In genomic region chr20:50339196-50339901, GRCh38 we compare ENCODE assay signal across 9 cellular contexts.
DNase-seq lines count a peak whose midpoint lies in the region; TF ChIP-seq lines count a peak whose summit lies in the region.
"Had no signal": no experiment of that assay in that cellular context is flagged by ENCODE, and none has a peak within 500 bp of the region (broad histone marks: within the 10 kb centered on the region; RNA-seq: fewer than 3 reads in every experiment).

No MANE protein-coding gene starts in this region.

- peak overlapping the region; percentile 27 for H3K27ac Mint-ChIP-seq in neural crest cell (ENCODE audit: unreplicated experiment)

- peaks cover 30% of the 10 kb centered on the region for H3K4me1 Mint-ChIP-seq in neural crest cell

- H3K27ac ChIP-seq in KOPT-K1 (ENCODE audit: low read depth, low read length, poor library complexity, severe bottlenecking): peak overlapping the region; percentile 62
- H3K27ac ChIP-seq in cingulate gyrus (ENCODE audit: low read depth, low read length): peak overlapping the region; percentile 54

- POLR2A ChIA-PET in BJ (lab: Charles Lee): interaction anchor here (0.6 kb wide), 1 partner anchor 232 kb away, joined by 3 read pairs; no protein-coding TSS in a partner anchor

- H3K9me3 Mint-ChIP-seq in neural crest cell: no peaks in the 10 kb centered on the region
- H3K9me3 Mint-ChIP-seq: IgD-negative memory B cell had no signal

- no peaks in the 10 kb centered on the region for H3K27me3 Mint-ChIP-seq in neural crest cell (ENCODE audit: low read depth)

- DNase-seq in BJ (ENCODE audit: low read depth) (peak; percentile 26), neural crest cell (ENCODE audit: low read depth, low spot score) (no peak), NCI-H187 (lab: John Stamatoyannopoulos, UW) (no peak), GF-D8 (lab: John Stamatoyannopoulos, UW) (no peak), G401 (ENCODE audit: low spot score) (no peak), NK-92 (lab: John Stamatoyannopoulos, UW; ENCODE audit: unreplicated experiment) (no peak)

- H3K4me3 ChIP-seq in BJ (ENCODE audit: low read depth, low read length): no peak overlapping the region

- in situ Hi-C loops in G401 (cut with HindIII; ENCODE audit: low sequenced_read_pairs): no loop called here

- no peaks in the 10 kb centered on the region for H3K9me3 ChIP-seq in KOPT-K1 (ENCODE audit: insufficient read depth, low read length, poor library complexity, severe bottlenecking)

- TF ChIP-seq CTCF in BJ (IDR thresholded peaks at IDR 0.05; ENCODE audit: insufficient read depth, low read depth, low read length) (no peak), neural crest cell (conservative IDR thresholded peaks at IDR 0.05) (no peak)

- H3K36me3 ChIP-seq in BJ (ENCODE audit: control insufficient read depth, insufficient read depth, low read length) (no peaks in the 10 kb centered on the region), KOPT-K1 (ENCODE audit: insufficient read depth, low read length) (no peaks in the 10 kb centered on the region)

- H3K4me3 Mint-ChIP-seq in neural crest cell: no peak overlapping the region

- H3K27me3 ChIP-seq in BJ (ENCODE audit: control insufficient read depth, insufficient read depth, low read length): no peaks in the 10 kb centered on the region

- CTCF ChIA-PET in BJ (lab: Yijun Ruan, JAX): interaction anchor here (1.0 to 1.9 kb wide), 3 partner anchors 11 to 150 kb away, joined by 3 to 4 read pairs (median 3); no protein-coding TSS in a partner anchor

- no peaks in the 10 kb centered on the region for H3K36me3 Mint-ChIP-seq in neural crest cell (ENCODE audit: low read depth)
- H3K36me3 Mint-ChIP-seq: IgD-negative memory B cell had no signal
